28 cellular contexts compared by ENCODE assay signal in genomic region chr15:62730825-62731224, GRCh38.
"Had no signal": no experiment of that assay in that cellular context is flagged by ENCODE, and none has a peak within 500 bp of the region (broad histone marks: within the 10 kb centered on the region; RNA-seq: fewer than 3 reads in every experiment).

No MANE protein-coding gene starts in this region.

- H3K36me3 ChIP-seq: upper lobe of left lung, upper lobe of right lung, uterus, vagina had no signal

- H3K4me3 ChIP-seq: stomach, suprapubic skin, testis, thoracic aorta, thyroid gland, tibial artery, tibial nerve, transverse colon, upper lobe of left lung, upper lobe of right lung, uterus, vagina had no signal

- H3K4me3 Mint-ChIP-seq: stimulated activated effector memory CD8-positive, alpha-beta T cell treated with anti-CD3 and anti-CD28 coated beads, Interleukin-12 subunit alpha, Interleukin-12 subunit beta, amount 100 ng/mL, for 72 hours; stimulated activated memory B cell treated with anti-CD40 and anti-IgM and Interleukin-4, amounts not matched to agents 10 μg/mL and 1 μg/mL and 100 μg/mL, for 72 hours; stimulated activated naive B cell treated with anti-CD40 and anti-IgM and Interleukin-4, amounts not matched to agents 10 μg/mL and 1 μg/mL and 100 μg/mL, for 72 hours; stimulated activated naive CD8-positive, alpha-beta T cell treated with anti-CD3 and anti-CD28 coated beads, Interleukin-15, amount 100 ng/mL, for 72 hours; stimulated activated naive CD8-positive, alpha-beta T cell treated with anti-CD3 and anti-CD28 coated beads, Interleukin-15, Interleukin-2, amounts not matched to agents 100 ng/mL and 50 ng/mL, for 24 hours; type B pancreatic cell had no signal

- H3K36me3 Mint-ChIP-seq: stimulated activated effector memory CD8-positive, alpha-beta T cell treated with anti-CD3 and anti-CD28 coated beads, Interleukin-12 subunit alpha, Interleukin-12 subunit beta, amount 100 ng/mL, for 72 hours had no signal

- H3K27me3 Mint-ChIP-seq: stimulated activated naive CD8-positive, alpha-beta T cell treated with anti-CD3 and anti-CD28 coated beads, Interleukin-15, amount 100 ng/mL, for 72 hours; type B pancreatic cell had no signal

- ATAC-seq: stimulated activated effector memory CD8-positive, alpha-beta T cell treated with anti-CD3 and anti-CD28 coated beads, Interleukin-12 subunit alpha, Interleukin-12 subunit beta, amount 100 ng/mL, for 72 hours; stimulated activated memory B cell treated with anti-CD40 and anti-IgM and Interleukin-4, amounts not matched to agents 10 μg/mL and 1 μg/mL and 100 μg/mL, for 72 hours; stimulated activated naive B cell treated with anti-CD40 and anti-IgM and Interleukin-4, amounts not matched to agents 10 μg/mL and 1 μg/mL and 100 μg/mL, for 72 hours; stimulated activated naive CD8-positive, alpha-beta T cell treated with anti-CD3 and anti-CD28 coated beads, Interleukin-15, amount 100 ng/mL, for 72 hours; stimulated activated naive CD8-positive, alpha-beta T cell treated with anti-CD3 and anti-CD28 coated beads, Interleukin-15, Interleukin-2, amounts not matched to agents 100 U/mL and 50 U/mL, for 24 hours; upper lobe of right lung had no signal

- H3K27ac ChIP-seq: stomach, suprapubic skin, testis, thoracic aorta, thyroid gland, tibial artery, tibial nerve, transverse colon, upper lobe of left lung, upper lobe of right lung, uterus, vagina had no signal

- H3K4me1 Mint-ChIP-seq: stimulated activated effector memory CD8-positive, alpha-beta T cell treated with anti-CD3 and anti-CD28 coated beads, Interleukin-12 subunit alpha, Interleukin-12 subunit beta, amount 100 ng/mL, for 72 hours; stimulated activated memory B cell treated with anti-CD40 and anti-IgM and Interleukin-4, amounts not matched to agents 10 μg/mL and 1 μg/mL and 100 μg/mL, for 72 hours; stimulated activated naive CD8-positive, alpha-beta T cell treated with anti-CD3 and anti-CD28 coated beads, Interleukin-15, amount 100 ng/mL, for 72 hours had no signal

- H3K27me3 ChIP-seq: stomach, suprapubic skin, testis, thyroid gland, tibial artery, tibial nerve, transverse colon, upper lobe of left lung, upper lobe of right lung, uterus, vagina had no signal

- DNase-seq: stimulated activated CD4-positive, alpha-beta T cell treated with anti-CD3 and anti-CD28 coated beads, Interleukin-2, amount 100 ng/mL, for 48 hours; stimulated activated CD4-positive, alpha-beta T cell treated with anti-CD3 and anti-CD28 coated beads, Interleukin-4, amount 100 ng/mL, for 1 hour; stimulated activated CD4-positive, alpha-beta T cell treated with anti-CD3 and anti-CD28 coated beads, Interleukin-4, amount 100 ng/mL, for 24 hours; stimulated activated CD4-positive, alpha-beta T cell treated with anti-CD3 and anti-CD28 coated beads, Interleukin-4, amount 100 ng/mL, for 4 hours; stimulated activated CD8-positive, alpha-beta memory T cell treated with anti-CD3 and anti-CD28 coated beads, Interleukin-4, amount 100 ng/mL, for 48 hours; stimulated activated naive B cell treated with anti-CD40 and anti-IgM and Interleukin-4, amounts not matched to agents 10 μg/mL and 1 μg/mL and 100 μg/mL, for 72 hours; stimulated activated naive CD4-positive, alpha-beta T cell; stimulated activated naive CD4-positive, alpha-beta T cell treated with Interleukin-2 at 50 U/mL for 16 hours; stimulated activated naive CD8-positive, alpha-beta T cell treated with anti-CD3 and anti-CD28 coated beads, Interleukin-15, amount 100 ng/mL, for 72 hours; stimulated activated naive CD8-positive, alpha-beta T cell treated with anti-CD3 and anti-CD28 coated beads, Interleukin-15, Interleukin-2, amounts not matched to agents 100 U/mL and 50 U/mL, for 24 hours; stomach; substantia nigra; testis; thyroid gland; tibial artery; transverse colon; trophoblast cell; upper lobe of left lung; upper lobe of right lung; uterus had no signal

- H3K4me1 ChIP-seq: stomach, suprapubic skin, testis, thyroid gland, tibial artery, tibial nerve, transverse colon, upper lobe of left lung, upper lobe of right lung, uterus, vagina had no signal

- H3K9me3 ChIP-seq: stomach, suprapubic skin, testis, thoracic aorta, thyroid gland, tibial artery, transverse colon, upper lobe of left lung, upper lobe of right lung, uterus, vagina had no signal

- H3K27ac Mint-ChIP-seq: stimulated activated effector memory CD8-positive, alpha-beta T cell treated with anti-CD3 and anti-CD28 coated beads, Interleukin-12 subunit alpha, Interleukin-12 subunit beta, amount 100 ng/mL, for 72 hours; stimulated activated memory B cell treated with anti-CD40 and anti-IgM and Interleukin-4, amounts not matched to agents 10 μg/mL and 1 μg/mL and 100 μg/mL, for 72 hours; stimulated activated naive B cell treated with anti-CD40 and anti-IgM and Interleukin-4, amounts not matched to agents 10 μg/mL and 1 μg/mL and 100 μg/mL, for 72 hours; stimulated activated naive CD8-positive, alpha-beta T cell treated with anti-CD3 and anti-CD28 coated beads, Interleukin-15, amount 100 ng/mL, for 72 hours; stimulated activated naive CD8-positive, alpha-beta T cell treated with anti-CD3 and anti-CD28 coated beads, Interleukin-15, Interleukin-2, amounts not matched to agents 100 ng/mL and 50 ng/mL, for 24 hours; type B pancreatic cell had no signal
